8 cellular contexts compared by ENCODE assay signal in genomic region chr17:42681976-42682375, GRCh38. TPM values are rescaled to one million over a fixed set of nuclear protein-coding genes. Genes with fewer than 3 reads are reported as not detected.
DNase-seq lines count a peak whose midpoint lies in the region; ATAC-seq and TF ChIP-seq lines count a peak whose summit lies in the region.

No MANE protein-coding gene starts in this region.

- H2AK5ac ChIP-seq in H9 (ENCODE audit: insufficient read length, low read length): no peak overlapping the region

- no peak for ATAC-seq in GM18870 (IDR thresholded peaks at IDR 0.05; ENCODE audit: unreplicated experiment)
- ATAC-seq in HG03025 (IDR thresholded peaks at IDR 0.05; ENCODE audit: low FRiP score, unreplicated experiment): no peak
- no peak for ATAC-seq in GM21367 (IDR thresholded peaks at IDR 0.05; ENCODE audit: unreplicated experiment)

- H3K4me2 ChIP-seq in H9 (ENCODE audit: insufficient read depth, insufficient read length, low read length): peak overlapping the region; percentile 68
- H3K4me2 ChIP-seq in smooth muscle cell: peak overlapping the region; percentile 86

- H3K56ac ChIP-seq in H9 (ENCODE audit: insufficient read length, low read depth, low read length): no peak overlapping the region

- H3K9me3 Mint-ChIP-seq in H9: no peaks in the 10 kb centered on the region; a peak in 2 of 5 replicates

- H3K18ac ChIP-seq in H9 (ENCODE audit: insufficient read length, low read depth, low read length): no peak overlapping the region

- H2BK120ac ChIP-seq in H9 (ENCODE audit: low read depth, low read length, poor library complexity, severe bottlenecking): no peak overlapping the region

- no peak overlapping the region for H3T11ph ChIP-seq in H9 (ENCODE audit: low read length)

- no peak for DNase-seq in H9
- no peak for DNase-seq in foreskin fibroblast
- no peak for DNase-seq in smooth muscle cell (lab: John Stamatoyannopoulos, UW; ENCODE audit: unreplicated experiment)
- DNase-seq in DMS53 treated with DMSO at 0.1 percent for 48 hours (lab: John Stamatoyannopoulos, UW; ENCODE audit: unreplicated experiment): no peak

- peaks cover 46% of the 10 kb centered on the region for H3K27me3 Mint-ChIP-seq in H9 (ENCODE audit: low read depth)

- H3K23ac ChIP-seq in H9 (ENCODE audit: insufficient read length, low read depth, low read length): no peak overlapping the region

- H3K4me1 ChIP-seq in H9 (ENCODE audit: insufficient read depth, low read length) (peaks cover 3% of the 10 kb centered on the region; the same call in 1 of the 2 replicates), smooth muscle cell (ENCODE audit: low read depth) (peaks cover 34% of the 10 kb centered on the region)

- no peaks in the 10 kb centered on the region for H3K79me1 ChIP-seq in H9 (ENCODE audit: insufficient read depth, low read depth, low read length, poor library complexity, severe bottlenecking)

- peaks cover 22% of the 10 kb centered on the region for H3F3A ChIP-seq in smooth muscle cell (ENCODE audit: low read depth)

- H3K9me3 ChIP-seq in H9 (ENCODE audit: control insufficient read depth, low read depth, low read length) (no peaks in the 10 kb centered on the region), smooth muscle cell (replicated peaks; ENCODE audit: low read depth) (no peaks in the 10 kb centered on the region)

- peak overlapping the region; percentile 25 to 52 (median 34); a peak in 3 of 7 replicates for H3K27ac Mint-ChIP-seq in H9

- H3K36me3 ChIP-seq in smooth muscle cell (ENCODE audit: low read depth): no peaks in the 10 kb centered on the region

- no peak overlapping the region for H2BK15ac ChIP-seq in H9 (ENCODE audit: low read depth, low read length)

- no peak overlapping the region for H2BK5ac ChIP-seq in H9 (ENCODE audit: insufficient read length, low read length)

- H2BK20ac ChIP-seq in H9 (ENCODE audit: low read depth, low read length, poor library complexity, severe bottlenecking): no peak overlapping the region

- no peaks in the 10 kb centered on the region; the same call in 1 of the 2 replicates for H3K27me3 ChIP-seq in H9 (ENCODE audit: insufficient read depth, low read length)
- no peaks in the 10 kb centered on the region for H3K27me3 ChIP-seq in smooth muscle cell (ENCODE audit: low read depth)

- no peak overlapping the region for H3K27ac ChIP-seq in H9 (ENCODE audit: insufficient read length, low read depth, low read length)
- peak overlapping the region; percentile 32 for H3K27ac ChIP-seq in smooth muscle cell (ENCODE audit: low read depth)

- no peak for TF ChIP-seq CTCF in H9 (conservative IDR thresholded peaks at IDR 0.05)
- no peak for TF ChIP-seq CTCF in WI38 (IDR thresholded peaks at IDR 0.05; ENCODE audit: low read depth, low read length)
- no peak for TF ChIP-seq CTCF in foreskin fibroblast (IDR thresholded peaks at IDR 0.05; ENCODE audit: low read depth, low read length)
- TF ChIP-seq CTCF in smooth muscle cell (IDR thresholded peaks at IDR 0.05; ENCODE audit: borderline replicate concordance, insufficient read depth, poor library complexity, severe bottlenecking): no peak

- peaks cover 10 to 18% (median 15%) of the 10 kb centered on the region in 3 experiments for H3K36me3 Mint-ChIP-seq in H9 (ENCODE audit: insufficient read depth in 1 of 3, low read depth in 3 of 3)

- no peak overlapping the region for H4K91ac ChIP-seq in H9 (ENCODE audit: insufficient read length, low read depth, low read length)

- H4K20me1 ChIP-seq in H9 (ENCODE audit: control insufficient read depth, insufficient read depth, insufficient read length) (no peaks in the 10 kb centered on the region), smooth muscle cell (ENCODE audit: low read depth) (peaks cover 7% of the 10 kb centered on the region)

- peaks cover 37 to 51% of the 10 kb centered on the region in 2 experiments for H3K4me1 Mint-ChIP-seq in H9

- H2BK12ac ChIP-seq in H9 (ENCODE audit: insufficient read length, low read depth, low read length): no peak overlapping the region

- H3K4me3 ChIP-seq in WI38 (ENCODE audit: low read depth, low read length): peak overlapping the region; percentile 73
- peak overlapping the region; percentile 76 to 82 for H3K4me3 ChIP-seq in foreskin fibroblast (ENCODE audit: low read depth in 1 of 2, low read length in 2 of 2)
- H3K4me3 ChIP-seq in smooth muscle cell: peak overlapping the region; percentile 54

- H2AFZ ChIP-seq in H9 (ENCODE audit: low read length) (no peak overlapping the region), smooth muscle cell (ENCODE audit: low read depth) (peak overlapping the region; percentile 16)

- no peak overlapping the region for H3K9ac ChIP-seq in H9 (ENCODE audit: extremely low read depth, insufficient read length, low read length)
- peak overlapping the region; percentile 7 for H3K9ac ChIP-seq in smooth muscle cell (ENCODE audit: low read depth)

- H3K79me2 ChIP-seq in H9 (ENCODE audit: insufficient read depth, low read length) (no peaks in the 10 kb centered on the region), smooth muscle cell (ENCODE audit: low read depth) (no peaks in the 10 kb centered on the region)

- no CpG with 5 or more reads among the region's 5 CpGs for WGBS in H9 (ENCODE audit: extremely low coverage, insufficient read length, low lambda C conversion rate)
- 52% methylated on average over 5 of the region's 5 CpGs for WGBS in smooth muscle cell (ENCODE audit: low lambda C conversion rate)

- no peak overlapping the region for H3K14ac ChIP-seq in H9 (ENCODE audit: insufficient read depth, low read length)

- H3K4ac ChIP-seq in H9 (ENCODE audit: low read depth, low read length): no peak overlapping the region

- no peak overlapping the region for H4K8ac ChIP-seq in H9 (replicated peaks; ENCODE audit: insufficient read length, low read depth, low read length)

- H4K5ac ChIP-seq in H9 (ENCODE audit: insufficient read length, low read depth, low read length): no peak overlapping the region

- peak overlapping the region; percentile 73 to 85 for H3K4me3 Mint-ChIP-seq in H9

- peaks cover 18% of the 10 kb centered on the region for H3K23me2 ChIP-seq in H9 (ENCODE audit: insufficient read length, low read depth, low read length, poor library complexity, severe bottlenecking)

RNA-seq across cellular contexts. Expression of gene CCR10, which starts 0.3 kb away (rescaled TPM):
- total RNA-seq in H9 (2021): 1.0 TPM in 2 replicates
- total RNA-seq in smooth muscle cell: 10.1 TPM in 1 of 2 replicates, not detected in the other
- polyA plus RNA-seq in smooth muscle cell: 2.0 and 3.8 TPM in 2 replicates

RNA-seq across cellular contexts. Expression of gene CNTNAP1, which starts 0.4 kb away (rescaled TPM):
- total RNA-seq in H9 (2021) (7.5 and 7.7 TPM in 2 replicates), smooth muscle cell (7.1 and 9.5 TPM in 2 replicates)
- polyA plus RNA-seq in smooth muscle cell: 2.0 and 4.5 TPM in 2 replicates

RNA-seq across cellular contexts. Expression of gene PLEKHH3, which starts 5.2 kb away (rescaled TPM):
- total RNA-seq in H9 (2021) (21.4 and 22.3 TPM in 2 replicates), smooth muscle cell (5.0 and 13.3 TPM in 2 replicates)
- polyA plus RNA-seq in smooth muscle cell: 23.6 and 23.7 TPM in 2 replicates

RNA-seq across cellular contexts. Expression of gene TUBG2, which starts 22.9 kb away (rescaled TPM):
- total RNA-seq in H9 (2021) (20.4 and 22.0 TPM in 2 replicates), smooth muscle cell (23.1 and 28.2 TPM in 2 replicates)
- polyA plus RNA-seq in smooth muscle cell: 42.3 and 54.6 TPM in 2 replicates
